In the genomic region with DNA sequence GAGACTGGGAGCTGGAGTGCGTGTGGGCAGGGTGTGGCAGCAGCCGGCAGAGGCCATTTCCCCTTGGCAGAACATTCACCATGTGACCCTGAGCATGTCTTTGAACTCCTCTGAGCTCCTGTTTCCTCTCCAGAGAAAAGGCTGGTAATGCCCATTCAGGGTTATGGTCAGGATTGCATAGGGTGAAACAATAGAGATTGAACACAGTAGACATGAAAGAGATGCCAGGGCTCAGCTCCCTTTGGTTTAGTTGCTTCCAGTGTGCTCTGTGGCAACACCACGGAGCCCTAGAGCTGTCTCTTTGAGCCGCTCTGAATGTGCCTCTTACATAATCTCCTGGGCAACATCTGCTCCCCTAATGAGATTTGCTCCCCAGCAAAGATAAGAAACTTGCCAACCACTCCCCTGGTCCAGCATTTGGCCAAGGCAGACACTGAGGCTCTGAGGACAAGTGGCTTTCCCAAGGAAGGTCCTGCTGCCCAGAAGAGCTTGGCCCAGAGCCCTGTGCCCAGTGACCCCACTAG, we compare ENCODE assay signal across 10 cellular contexts. TPM values are rescaled to one million over a fixed set of nuclear protein-coding genes. Genes with fewer than 3 reads are reported as not detected.
DNase-seq lines count a peak whose midpoint lies in the region; ATAC-seq and TF ChIP-seq lines count a peak whose summit lies in the region.
"Had no signal": no experiment of that assay in that cellular context is flagged by ENCODE, and none has a peak within 500 bp of the region (broad histone marks: within the 10 kb centered on the region; RNA-seq: fewer than 3 reads in every experiment).

No MANE protein-coding gene starts in this region.

- no peaks in the 10 kb centered on the region for H3K4me1 Mint-ChIP-seq in activated T-cell treated with anti-CD3 and anti-CD28 coated beads, Interleukin-2, amount 50 U/mL, for 24 hours (ENCODE audit: low read depth)
- no peaks in the 10 kb centered on the region for H3K4me1 Mint-ChIP-seq in stimulated activated memory B cell treated with anti-CD40 and anti-IgM and Interleukin-4, amounts not matched to agents 10 μg/mL and 1 μg/mL and 100 μg/mL, for 72 hours

- H3K9me3 Mint-ChIP-seq in activated T-cell treated with anti-CD3 and anti-CD28 coated beads, Interleukin-2, amount 50 U/mL, for 24 hours: peaks cover under 1% of the 10 kb centered on the region
- peaks cover 5% of the 10 kb centered on the region for H3K9me3 Mint-ChIP-seq in stimulated activated memory B cell treated with anti-CD40 and anti-IgM and Interleukin-4, amounts not matched to agents 10 μg/mL and 1 μg/mL and 100 μg/mL, for 72 hours

- no peak for TF ChIP-seq CTCF in ascending aorta (IDR thresholded peaks at IDR 0.05)

- peaks cover 45% of the 10 kb centered on the region for H3K4me1 ChIP-seq in adipocyte (ENCODE audit: control insufficient read depth, insufficient read depth, low read length)
- no peaks in the 10 kb centered on the region for H3K4me1 ChIP-seq in ascending aorta

- no peak overlapping the region for H3K4me3 Mint-ChIP-seq in activated T-cell treated with anti-CD3 and anti-CD28 coated beads, Interleukin-2, amount 50 U/mL, for 24 hours
- H3K4me3 Mint-ChIP-seq in stimulated activated memory B cell treated with anti-CD40 and anti-IgM and Interleukin-4, amounts not matched to agents 10 μg/mL and 1 μg/mL and 100 μg/mL, for 72 hours: no peak overlapping the region
- H3K4me3 Mint-ChIP-seq: activated T-cell treated with anti-CD3 and anti-CD28 coated beads, Interleukin-2, amount 50 U/mL, for 72 hours had no signal

- H3K36me3 ChIP-seq in adipocyte (ENCODE audit: control insufficient read depth, insufficient read depth, low read length, severe bottlenecking) (no peaks in the 10 kb centered on the region), ascending aorta (no peaks in the 10 kb centered on the region)

- peaks cover 18% of the 10 kb centered on the region for H3K27me3 Mint-ChIP-seq in activated T-cell treated with anti-CD3 and anti-CD28 coated beads, Interleukin-2, amount 50 U/mL, for 24 hours
- peaks cover 68% of the 10 kb centered on the region for H3K27me3 Mint-ChIP-seq in stimulated activated memory B cell treated with anti-CD40 and anti-IgM and Interleukin-4, amounts not matched to agents 10 μg/mL and 1 μg/mL and 100 μg/mL, for 72 hours

- no peak for ATAC-seq in stimulated activated memory B cell treated with anti-CD40 and anti-IgM and Interleukin-4, amounts not matched to agents 10 μg/mL and 1 μg/mL and 100 μg/mL, for 72 hours
- ATAC-seq: activated T-cell treated with anti-CD3 and anti-CD28 coated beads, Interleukin-2, amount 50 U/mL, for 72 hours had no signal

- H3K27ac ChIP-seq in ascending aorta: no peak overlapping the region
- H3K27ac ChIP-seq: C4-2B, epithelial cell of prostate had no signal

- no peaks in the 10 kb centered on the region for H3K36me3 Mint-ChIP-seq in activated T-cell treated with anti-CD3 and anti-CD28 coated beads, Interleukin-2, amount 50 U/mL, for 24 hours (ENCODE audit: low read depth)
- H3K36me3 Mint-ChIP-seq in stimulated activated memory B cell treated with anti-CD40 and anti-IgM and Interleukin-4, amounts not matched to agents 10 μg/mL and 1 μg/mL and 100 μg/mL, for 72 hours: no peaks in the 10 kb centered on the region

- intact Hi-C loops in ascending aorta (cut with DNase I): no loop called here

- DNase-seq in CD1c-positive myeloid dendritic cell (ENCODE audit: extremely low spot score) (peak; percentile 7), adipocyte (ENCODE audit: low read depth) (peak; percentile 12), lung microvascular endothelial cell (ENCODE audit: low read depth in 2 of 2) (peak; percentile 42 to 63), ascending aorta (ENCODE audit: low spot score in 2 of 2) (no peak)
- no peak for DNase-seq in activated T-cell treated with anti-CD3 and anti-CD28 coated beads, Interleukin-2, amount 50 U/mL, for 24 hours
- DNase-seq: activated T-cell treated with anti-CD3 and anti-CD28 coated beads, Interleukin-2, amount 50 U/mL, for 72 hours; NCI-H2081 had no signal

- no peak overlapping the region for H3K9ac ChIP-seq in adipocyte (ENCODE audit: low read length)

- H3K4me3 ChIP-seq in adipocyte (ENCODE audit: low read length) (no peak overlapping the region), ascending aorta (no peak overlapping the region)

- H3K27me3 ChIP-seq in adipocyte (replicated peaks; ENCODE audit: control insufficient read depth, insufficient read depth, low read length) (no peaks in the 10 kb centered on the region), ascending aorta (no peaks in the 10 kb centered on the region)

- H3K27ac Mint-ChIP-seq in activated T-cell treated with anti-CD3 and anti-CD28 coated beads, Interleukin-2, amount 50 U/mL, for 24 hours: no peak overlapping the region
- H3K27ac Mint-ChIP-seq in stimulated activated memory B cell treated with anti-CD40 and anti-IgM and Interleukin-4, amounts not matched to agents 10 μg/mL and 1 μg/mL and 100 μg/mL, for 72 hours: no peak overlapping the region
- H3K27ac Mint-ChIP-seq: activated T-cell treated with anti-CD3 and anti-CD28 coated beads, Interleukin-2, amount 50 U/mL, for 72 hours had no signal

- peaks cover 7% of the 10 kb centered on the region for H3K9me3 ChIP-seq in adipocyte (ENCODE audit: control insufficient read depth, low read length)
- peaks cover 8 to 10% of the 10 kb centered on the region in 2 donors for H3K9me3 ChIP-seq in ascending aorta

RNA-seq across cellular contexts. Expression of a gene that starts 4.6 kb away (rescaled TPM):
- total RNA-seq in lung microvascular endothelial cell (7.9 and 78.0 TPM in 2 replicates), ascending aorta (209 TPM)

RNA-seq across cellular contexts. Expression of a gene that starts 14.3 kb away (rescaled TPM):
- total RNA-seq in lung microvascular endothelial cell: 9.3 and 15.0 TPM in 2 replicates
- total RNA-seq in ascending aorta: 36.0 TPM

RNA-seq across cellular contexts. Expression of a gene that starts 34.0 kb away (rescaled TPM):
- 8.3 and 14.2 TPM in 2 replicates for total RNA-seq in lung microvascular endothelial cell
- not detected for total RNA-seq in ascending aorta

RNA-seq across cellular contexts. Expression of a gene that starts 34.1 kb away (rescaled TPM):
- 53.8 and 79.8 TPM in 2 replicates for total RNA-seq in lung microvascular endothelial cell
- total RNA-seq in ascending aorta: 104 TPM

RNA-seq across cellular contexts. Expression of a gene that starts 59.0 kb away (rescaled TPM):
- total RNA-seq in lung microvascular endothelial cell (under 0.01 TPM in 1 of 2 replicates, not detected in the other), ascending aorta (not detected)

Comparison
In these comparisons a context has a peak if more than half of its experiments do, and no peak if none do; other contexts are left out.
1. DNase-seq: peak in CD1c-positive myeloid dendritic cell (single experiment), adipocyte (single experiment) and lung microvascular endothelial cell (2 of 2); none in activated T-cell treated with anti-CD3 and anti-CD28 coated beads, Interleukin-2, amount 50 U/mL, for 24 hours (single experiment) and ascending aorta (0 of 2).